ENCODE assay signal across 1 cellular context in the genomic region with DNA sequence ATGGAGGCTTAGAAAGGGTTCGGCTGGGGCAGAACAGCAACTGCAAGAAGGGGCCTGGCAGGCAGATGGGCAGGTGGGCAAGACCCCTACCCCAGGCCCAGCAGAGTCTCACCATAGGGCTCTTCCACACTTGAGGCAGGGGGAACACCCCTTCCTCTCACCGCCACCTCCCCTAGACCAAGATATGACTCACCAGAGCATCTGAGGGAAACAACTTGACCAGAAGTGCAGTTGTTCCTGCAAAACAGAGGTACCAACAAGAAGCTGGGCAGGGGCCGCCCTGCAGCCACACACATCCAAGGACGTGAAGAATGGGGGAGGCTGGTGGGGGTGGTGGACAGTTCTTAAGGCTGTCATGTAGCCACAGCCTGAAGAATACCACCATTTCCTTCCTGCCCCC.
TF ChIP-seq lines count a peak whose summit lies in the region.

No MANE protein-coding gene starts in this region.

TF ChIP-seq in IMR-90, 13 proteins besides CTCF, POLR2A, EP300 and RAD21 (continued from another document):
- TF ChIP-seq CHD1 (IDR thresholded peaks at IDR 0.05; ENCODE audit: low read depth, low read length): no peak
- no peak for TF ChIP-seq BHLHE40 (IDR thresholded peaks at IDR 0.05; ENCODE audit: low read depth, low read length)
- TF ChIP-seq MAFK (IDR thresholded peaks at IDR 0.05; ENCODE audit: low read depth, low read length): no peak
- TF ChIP-seq, protein P1, sequence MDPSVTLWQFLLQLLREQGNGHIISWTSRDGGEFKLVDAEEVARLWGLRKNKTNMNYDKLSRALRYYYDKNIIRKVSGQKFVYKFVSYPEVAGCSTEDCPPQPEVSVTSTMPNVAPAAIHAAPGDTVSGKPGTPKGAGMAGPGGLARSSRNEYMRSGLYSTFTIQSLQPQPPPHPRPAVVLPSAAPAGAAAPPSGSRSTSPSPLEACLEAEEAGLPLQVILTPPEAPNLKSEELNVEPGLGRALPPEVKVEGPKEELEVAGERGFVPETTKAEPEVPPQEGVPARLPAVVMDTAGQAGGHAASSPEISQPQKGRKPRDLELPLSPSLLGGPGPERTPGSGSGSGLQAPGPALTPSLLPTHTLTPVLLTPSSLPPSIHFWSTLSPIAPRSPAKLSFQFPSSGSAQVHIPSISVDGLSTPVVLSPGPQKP (IDR thresholded peaks at IDR 0.05; ENCODE audit: borderline replicate concordance, low read depth, low read length): no peak
- TF ChIP-seq MAZ (IDR thresholded peaks at IDR 0.05; ENCODE audit: borderline replicate concordance, low read depth, low read length): no peak
- TF ChIP-seq NFE2L2 (IDR thresholded peaks at IDR 0.05; ENCODE audit: low read depth, low read length): no peak
- no peak for TF ChIP-seq RCOR1 (IDR thresholded peaks at IDR 0.05; ENCODE audit: insufficient replicate concordance, low read length)
